In the genomic region with DNA sequence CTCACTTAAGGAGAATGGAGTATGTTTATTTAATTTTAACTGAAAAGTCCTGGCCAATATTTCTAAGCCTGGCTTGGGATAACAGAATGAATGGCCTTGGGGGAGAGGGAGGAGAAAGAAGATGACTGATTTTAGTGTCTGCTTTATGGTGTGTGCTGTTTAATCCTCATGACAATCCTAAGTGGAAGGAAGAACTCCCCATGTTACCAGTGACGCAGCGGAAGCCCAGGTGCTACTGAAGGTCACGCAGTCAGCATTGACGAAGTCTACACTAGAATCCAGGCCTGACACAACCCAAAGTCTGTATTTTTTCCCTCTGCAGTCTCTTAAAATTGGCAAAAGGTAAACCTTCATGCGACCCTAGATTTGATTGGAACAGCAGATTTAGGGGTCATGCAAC, we compare ENCODE assay signal across 30 cellular contexts. TPM values are rescaled to one million over a fixed set of nuclear protein-coding genes. Genes with fewer than 3 reads are reported as not detected.
"Had no signal": no experiment of that assay in that cellular context is flagged by ENCODE, and none has a peak within 500 bp of the region (broad histone marks: within the 10 kb centered on the region; RNA-seq: fewer than 3 reads in every experiment).

No MANE protein-coding gene starts in this region.

- H3K9me3 Mint-ChIP-seq: T-helper 1 cell treated with Interleukin-12 subunit alpha and Interleukin-12 subunit beta and Interleukin-4 antibody, amounts not matched to agents 30 μg/mL and 1 μg/mL, for 36 hours had no signal

- FAIRE-seq: K562, RCC 7860 had no signal

- H3K4me3 Mint-ChIP-seq: T-helper 1 cell treated with Interleukin-12 subunit alpha and Interleukin-12 subunit beta and Interleukin-4 antibody, amounts not matched to agents 30 μg/mL and 1 μg/mL, for 36 hours had no signal

- H3K27ac Mint-ChIP-seq: T-helper 1 cell treated with Interleukin-12 subunit alpha and Interleukin-12 subunit beta and Interleukin-4 antibody, amounts not matched to agents 30 μg/mL and 1 μg/mL, for 36 hours had no signal

- DNase-seq: Kasumi-1, KG1, MG63, NCI-H1048, NCI-H1105 treated with DMSO at 0.1 percent for 48 hours, NCI-H1417, NCI-H1436, NCI-H146, NCI-H1694, NCI-H187, NCI-H1930, NCI-H2081 treated with DMSO at 0.1 percent for 48 hours, NCI-H2107, NCI-H2171, NCI-H226, NCI-H446 treated with DMSO at 0.1 percent for 48 hours, NCI-H510A, NCI-H524, NCI-H526, NCI-H82, PC-9, Right ventricle myocardium superior, SHP77 treated with DMSO at 0.1 percent for 48 hours, SK-N-SH, SW 1271, T-helper 1 cell had no signal

RNA-seq across cellular contexts. Expression of a gene that starts 50.6 kb away (rescaled TPM):
- total RNA-seq: K562, OCI-LY7 had no signal
